Comparison of ENCODE assay signal across 1 cellular context in the genomic region with DNA sequence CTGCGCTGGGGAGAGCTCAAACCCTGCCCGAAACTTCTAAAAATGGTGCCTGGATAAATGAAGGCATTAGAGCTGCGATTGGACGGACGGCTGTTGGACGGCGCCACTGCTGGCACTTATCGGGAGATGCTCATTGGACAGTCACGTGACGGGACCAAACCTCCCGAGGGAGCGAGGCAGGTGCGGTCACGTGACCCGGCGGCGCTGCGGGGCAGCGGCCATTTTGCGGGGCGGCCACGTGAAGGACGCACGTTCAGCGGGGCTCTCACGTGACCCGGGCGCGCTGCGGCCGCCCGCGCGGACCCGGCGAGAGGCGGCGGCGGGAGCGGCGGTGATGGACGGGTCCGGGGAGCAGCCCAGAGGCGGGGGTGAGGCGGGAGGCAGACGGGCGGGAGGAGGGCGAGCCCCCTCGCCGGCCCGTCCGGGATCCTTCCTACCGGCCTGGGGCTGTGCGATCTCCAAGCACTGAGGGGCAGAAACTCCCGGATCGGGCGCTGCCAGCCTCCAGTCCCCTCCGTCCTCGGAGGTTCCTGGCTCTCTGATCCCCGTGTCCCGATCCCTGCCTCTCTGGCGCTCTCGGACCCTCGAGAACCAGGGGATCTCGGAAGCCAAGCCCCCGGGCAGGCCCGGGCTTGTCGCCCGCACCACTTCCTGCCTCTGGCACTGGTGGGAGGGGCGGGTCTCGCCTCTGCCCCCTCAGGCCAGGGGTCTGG.
TF ChIP-seq lines count a peak whose summit lies in the region.

A gene (plus strand): TSS at position 281 of the 713 bp plus-strand sequence. CDS start 54 bp downstream, at position 335.

TF ChIP-seq in HepG2, 621 proteins besides CTCF, POLR2A, EP300 and RAD21 (continued from another document and continues in another):
- TF ChIP-seq, protein P1, sequence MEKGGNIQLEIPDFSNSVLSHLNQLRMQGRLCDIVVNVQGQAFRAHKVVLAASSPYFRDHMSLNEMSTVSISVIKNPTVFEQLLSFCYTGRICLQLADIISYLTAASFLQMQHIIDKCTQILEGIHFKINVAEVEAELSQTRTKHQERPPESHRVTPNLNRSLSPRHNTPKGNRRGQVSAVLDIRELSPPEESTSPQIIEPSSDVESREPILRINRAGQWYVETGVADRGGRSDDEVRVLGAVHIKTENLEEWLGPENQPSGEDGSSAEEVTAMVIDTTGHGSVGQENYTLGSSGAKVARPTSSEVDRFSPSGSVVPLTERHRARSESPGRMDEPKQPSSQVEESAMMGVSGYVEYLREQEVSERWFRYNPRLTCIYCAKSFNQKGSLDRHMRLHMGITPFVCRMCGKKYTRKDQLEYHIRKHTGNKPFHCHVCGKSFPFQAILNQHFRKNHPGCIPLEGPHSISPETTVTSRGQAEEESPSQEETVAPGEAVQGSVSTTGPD (CRISPR knock-in tag; IDR thresholded peaks at IDR 0.05): 0 out of 2 replicates have a peak, but pooled peaks have one; percentile 21
- TF ChIP-seq, protein P2, sequence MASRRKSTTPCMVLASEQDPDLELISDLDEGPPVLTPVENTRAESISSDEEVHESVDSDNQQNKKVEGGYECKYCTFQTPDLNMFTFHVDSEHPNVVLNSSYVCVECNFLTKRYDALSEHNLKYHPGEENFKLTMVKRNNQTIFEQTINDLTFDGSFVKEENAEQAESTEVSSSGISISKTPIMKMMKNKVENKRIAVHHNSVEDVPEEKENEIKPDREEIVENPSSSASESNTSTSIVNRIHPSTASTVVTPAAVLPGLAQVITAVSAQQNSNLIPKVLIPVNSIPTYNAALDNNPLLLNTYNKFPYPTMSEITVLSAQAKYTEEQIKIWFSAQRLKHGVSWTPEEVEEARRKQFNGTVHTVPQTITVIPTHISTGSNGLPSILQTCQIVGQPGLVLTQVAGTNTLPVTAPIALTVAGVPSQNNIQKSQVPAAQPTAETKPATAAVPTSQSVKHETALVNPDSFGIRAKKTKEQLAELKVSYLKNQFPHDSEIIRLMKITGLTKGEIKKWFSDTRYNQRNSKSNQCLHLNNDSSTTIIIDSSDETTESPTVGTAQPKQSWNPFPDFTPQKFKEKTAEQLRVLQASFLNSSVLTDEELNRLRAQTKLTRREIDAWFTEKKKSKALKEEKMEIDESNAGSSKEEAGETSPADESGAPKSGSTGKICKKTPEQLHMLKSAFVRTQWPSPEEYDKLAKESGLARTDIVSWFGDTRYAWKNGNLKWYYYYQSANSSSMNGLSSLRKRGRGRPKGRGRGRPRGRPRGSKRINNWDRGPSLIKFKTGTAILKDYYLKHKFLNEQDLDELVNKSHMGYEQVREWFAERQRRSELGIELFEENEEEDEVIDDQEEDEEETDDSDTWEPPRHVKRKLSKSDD (CRISPR knock-in tag; IDR thresholded peaks at IDR 0.05; ENCODE audit: low read depth): peak; percentile 97
- TF ChIP-seq RFX3 (CRISPR knock-in tag; IDR thresholded peaks at IDR 0.05) (no peak), MBD4 (IDR thresholded peaks at IDR 0.05; ENCODE audit: borderline replicate concordance, low read length) (no peak), RFX5 (IDR thresholded peaks at IDR 0.05; ENCODE audit: low read depth, low read length) (no peak), ZNF501 (CRISPR knock-in tag; IDR thresholded peaks at IDR 0.05) (peak; percentile 70; the same call in 1 of the 2 replicates), CBX1 (IDR thresholded peaks at IDR 0.05; ENCODE audit: low read depth) (peak; percentile 47), RFX1 (IDR thresholded peaks at IDR 0.05) (no peak), ZNF367 (CRISPR knock-in tag; IDR thresholded peaks at IDR 0.05; ENCODE audit: borderline replicate concordance) (no peak), FOXA1 (IDR thresholded peaks at IDR 0.05) (no peak), FOXA1 (CRISPR knock-in tag; IDR thresholded peaks at IDR 0.05) (0 out of 2 replicates have a peak, but pooled peaks have one; percentile 5), MAFF (IDR thresholded peaks at IDR 0.05; ENCODE audit: low read depth, low read length) (no peak), ZNF562 (CRISPR knock-in tag; IDR thresholded peaks at IDR 0.05; ENCODE audit: borderline replicate concordance) (no peak), SSRP1 (CRISPR knock-in tag; IDR thresholded peaks at IDR 0.05) (no peak), NPAS2 (CRISPR knock-in tag; IDR thresholded peaks at IDR 0.05; ENCODE audit: borderline replicate concordance) (no peak), ZIK1 (CRISPR knock-in tag; IDR thresholded peaks at IDR 0.05; ENCODE audit: borderline replicate concordance, low read depth) (peak; percentile 80), HNF4A (CRISPR knock-in tag; IDR thresholded peaks at IDR 0.05) (no peak; the same call in 1 of the 2 replicates), ZNF256 (CRISPR knock-in tag; conservative IDR thresholded peaks at IDR 0.05) (no peak; the same call in 1 of the 2 replicates), TCF7L2 (IDR thresholded peaks at IDR 0.05; ENCODE audit: low read depth, low read length) (no peak), GABPA (IDR thresholded peaks at IDR 0.05; ENCODE audit: low read depth, low read length) (no peak), GABPA (CRISPR knock-in tag; IDR thresholded peaks at IDR 0.05; ENCODE audit: low read depth) (peak; percentile 48), RFXAP (CRISPR knock-in tag; IDR thresholded peaks at IDR 0.05; ENCODE audit: borderline replicate concordance) (peak; percentile 80)
- TF ChIP-seq, protein P3, sequence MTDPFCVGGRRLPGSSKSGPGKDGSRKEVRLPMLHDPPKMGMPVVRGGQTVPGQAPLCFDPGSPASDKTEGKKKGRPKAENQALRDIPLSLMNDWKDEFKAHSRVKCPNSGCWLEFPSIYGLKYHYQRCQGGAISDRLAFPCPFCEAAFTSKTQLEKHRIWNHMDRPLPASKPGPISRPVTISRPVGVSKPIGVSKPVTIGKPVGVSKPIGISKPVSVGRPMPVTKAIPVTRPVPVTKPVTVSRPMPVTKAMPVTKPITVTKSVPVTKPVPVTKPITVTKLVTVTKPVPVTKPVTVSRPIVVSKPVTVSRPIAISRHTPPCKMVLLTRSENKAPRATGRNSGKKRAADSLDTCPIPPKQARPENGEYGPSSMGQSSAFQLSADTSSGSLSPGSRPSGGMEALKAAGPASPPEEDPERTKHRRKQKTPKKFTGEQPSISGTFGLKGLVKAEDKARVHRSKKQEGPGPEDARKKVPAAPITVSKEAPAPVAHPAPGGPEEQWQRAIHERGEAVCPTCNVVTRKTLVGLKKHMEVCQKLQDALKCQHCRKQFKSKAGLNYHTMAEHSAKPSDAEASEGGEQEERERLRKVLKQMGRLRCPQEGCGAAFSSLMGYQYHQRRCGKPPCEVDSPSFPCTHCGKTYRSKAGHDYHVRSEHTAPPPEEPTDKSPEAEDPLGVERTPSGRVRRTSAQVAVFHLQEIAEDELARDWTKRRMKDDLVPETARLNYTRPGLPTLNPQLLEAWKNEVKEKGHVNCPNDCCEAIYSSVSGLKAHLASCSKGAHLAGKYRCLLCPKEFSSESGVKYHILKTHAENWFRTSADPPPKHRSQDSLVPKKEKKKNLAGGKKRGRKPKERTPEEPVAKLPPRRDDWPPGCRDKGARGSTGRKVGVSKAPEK (CRISPR knock-in tag; IDR thresholded peaks at IDR 0.05; ENCODE audit: borderline replicate concordance): no peak
- TF ChIP-seq, protein P4, sequence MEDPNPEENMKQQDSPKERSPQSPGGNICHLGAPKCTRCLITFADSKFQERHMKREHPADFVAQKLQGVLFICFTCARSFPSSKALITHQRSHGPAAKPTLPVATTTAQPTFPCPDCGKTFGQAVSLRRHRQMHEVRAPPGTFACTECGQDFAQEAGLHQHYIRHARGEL (CRISPR knock-in tag; IDR thresholded peaks at IDR 0.05): no peak
- TF ChIP-seq, protein P5, sequence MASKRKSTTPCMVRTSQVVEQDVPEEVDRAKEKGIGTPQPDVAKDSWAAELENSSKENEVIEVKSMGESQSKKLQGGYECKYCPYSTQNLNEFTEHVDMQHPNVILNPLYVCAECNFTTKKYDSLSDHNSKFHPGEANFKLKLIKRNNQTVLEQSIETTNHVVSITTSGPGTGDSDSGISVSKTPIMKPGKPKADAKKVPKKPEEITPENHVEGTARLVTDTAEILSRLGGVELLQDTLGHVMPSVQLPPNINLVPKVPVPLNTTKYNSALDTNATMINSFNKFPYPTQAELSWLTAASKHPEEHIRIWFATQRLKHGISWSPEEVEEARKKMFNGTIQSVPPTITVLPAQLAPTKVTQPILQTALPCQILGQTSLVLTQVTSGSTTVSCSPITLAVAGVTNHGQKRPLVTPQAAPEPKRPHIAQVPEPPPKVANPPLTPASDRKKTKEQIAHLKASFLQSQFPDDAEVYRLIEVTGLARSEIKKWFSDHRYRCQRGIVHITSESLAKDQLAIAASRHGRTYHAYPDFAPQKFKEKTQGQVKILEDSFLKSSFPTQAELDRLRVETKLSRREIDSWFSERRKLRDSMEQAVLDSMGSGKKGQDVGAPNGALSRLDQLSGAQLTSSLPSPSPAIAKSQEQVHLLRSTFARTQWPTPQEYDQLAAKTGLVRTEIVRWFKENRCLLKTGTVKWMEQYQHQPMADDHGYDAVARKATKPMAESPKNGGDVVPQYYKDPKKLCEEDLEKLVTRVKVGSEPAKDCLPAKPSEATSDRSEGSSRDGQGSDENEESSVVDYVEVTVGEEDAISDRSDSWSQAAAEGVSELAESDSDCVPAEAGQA (IDR thresholded peaks at IDR 0.05; ENCODE audit: low read depth): peak; percentile 95
- TF ChIP-seq, protein P5 (CRISPR knock-in tag; IDR thresholded peaks at IDR 0.05; ENCODE audit: borderline replicate concordance): no peak
- TF ChIP-seq, protein P6, sequence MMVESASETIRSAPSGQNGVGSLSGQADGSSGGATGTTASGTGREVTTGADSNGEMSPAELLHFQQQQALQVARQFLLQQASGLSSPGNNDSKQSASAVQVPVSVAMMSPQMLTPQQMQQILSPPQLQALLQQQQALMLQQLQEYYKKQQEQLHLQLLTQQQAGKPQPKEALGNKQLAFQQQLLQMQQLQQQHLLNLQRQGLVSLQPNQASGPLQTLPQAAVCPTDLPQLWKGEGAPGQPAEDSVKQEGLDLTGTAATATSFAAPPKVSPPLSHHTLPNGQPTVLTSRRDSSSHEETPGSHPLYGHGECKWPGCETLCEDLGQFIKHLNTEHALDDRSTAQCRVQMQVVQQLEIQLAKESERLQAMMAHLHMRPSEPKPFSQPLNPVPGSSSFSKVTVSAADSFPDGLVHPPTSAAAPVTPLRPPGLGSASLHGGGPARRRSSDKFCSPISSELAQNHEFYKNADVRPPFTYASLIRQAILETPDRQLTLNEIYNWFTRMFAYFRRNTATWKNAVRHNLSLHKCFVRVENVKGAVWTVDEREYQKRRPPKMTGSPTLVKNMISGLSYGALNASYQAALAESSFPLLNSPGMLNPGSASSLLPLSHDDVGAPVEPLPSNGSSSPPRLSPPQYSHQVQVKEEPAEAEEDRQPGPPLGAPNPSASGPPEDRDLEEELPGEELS (CRISPR knock-in tag; IDR thresholded peaks at IDR 0.05): 0 out of 2 replicates have a peak, but pooled peaks have one; percentile 14
- TF ChIP-seq, protein P7, sequence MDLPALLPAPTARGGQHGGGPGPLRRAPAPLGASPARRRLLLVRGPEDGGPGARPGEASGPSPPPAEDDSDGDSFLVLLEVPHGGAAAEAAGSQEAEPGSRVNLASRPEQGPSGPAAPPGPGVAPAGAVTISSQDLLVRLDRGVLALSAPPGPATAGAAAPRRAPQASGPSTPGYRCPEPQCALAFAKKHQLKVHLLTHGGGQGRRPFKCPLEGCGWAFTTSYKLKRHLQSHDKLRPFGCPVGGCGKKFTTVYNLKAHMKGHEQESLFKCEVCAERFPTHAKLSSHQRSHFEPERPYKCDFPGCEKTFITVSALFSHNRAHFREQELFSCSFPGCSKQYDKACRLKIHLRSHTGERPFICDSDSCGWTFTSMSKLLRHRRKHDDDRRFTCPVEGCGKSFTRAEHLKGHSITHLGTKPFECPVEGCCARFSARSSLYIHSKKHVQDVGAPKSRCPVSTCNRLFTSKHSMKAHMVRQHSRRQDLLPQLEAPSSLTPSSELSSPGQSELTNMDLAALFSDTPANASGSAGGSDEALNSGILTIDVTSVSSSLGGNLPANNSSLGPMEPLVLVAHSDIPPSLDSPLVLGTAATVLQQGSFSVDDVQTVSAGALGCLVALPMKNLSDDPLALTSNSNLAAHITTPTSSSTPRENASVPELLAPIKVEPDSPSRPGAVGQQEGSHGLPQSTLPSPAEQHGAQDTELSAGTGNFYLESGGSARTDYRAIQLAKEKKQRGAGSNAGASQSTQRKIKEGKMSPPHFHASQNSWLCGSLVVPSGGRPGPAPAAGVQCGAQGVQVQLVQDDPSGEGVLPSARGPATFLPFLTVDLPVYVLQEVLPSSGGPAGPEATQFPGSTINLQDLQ (CRISPR knock-in tag; IDR thresholded peaks at IDR 0.05): no peak
- TF ChIP-seq, protein P8, sequence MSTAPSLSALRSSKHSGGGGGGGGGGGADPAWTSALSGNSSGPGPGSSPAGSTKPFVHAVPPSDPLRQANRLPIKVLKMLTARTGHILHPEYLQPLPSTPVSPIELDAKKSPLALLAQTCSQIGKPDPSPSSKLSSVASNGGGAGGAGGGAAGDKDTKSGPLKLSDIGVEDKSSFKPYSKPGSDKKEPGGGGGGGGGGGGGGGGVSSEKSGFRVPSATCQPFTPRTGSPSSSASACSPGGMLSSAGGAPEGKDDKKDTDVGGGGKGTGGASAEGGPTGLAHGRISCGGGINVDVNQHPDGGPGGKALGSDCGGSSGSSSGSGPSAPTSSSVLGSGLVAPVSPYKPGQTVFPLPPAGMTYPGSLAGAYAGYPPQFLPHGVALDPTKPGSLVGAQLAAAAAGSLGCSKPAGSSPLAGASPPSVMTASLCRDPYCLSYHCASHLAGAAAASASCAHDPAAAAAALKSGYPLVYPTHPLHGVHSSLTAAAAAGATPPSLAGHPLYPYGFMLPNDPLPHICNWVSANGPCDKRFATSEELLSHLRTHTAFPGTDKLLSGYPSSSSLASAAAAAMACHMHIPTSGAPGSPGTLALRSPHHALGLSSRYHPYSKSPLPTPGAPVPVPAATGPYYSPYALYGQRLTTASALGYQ (CRISPR knock-in tag; IDR thresholded peaks at IDR 0.05): 0 out of 2 replicates have a peak, but pooled peaks have one; percentile 5
